Comparison of ENCODE assay signal across 20 cellular contexts in genomic region chr7:142519790-142520078, GRCh38.
DNase-seq lines count a peak whose midpoint lies in the region; ATAC-seq and TF ChIP-seq lines count a peak whose summit lies in the region.
"Had no signal": no experiment of that assay in that cellular context is flagged by ENCODE, and none has a peak within 500 bp of the region (broad histone marks: within the 10 kb centered on the region; RNA-seq: fewer than 3 reads in every experiment).

No MANE protein-coding gene starts in this region.

- no peak for DNase-seq in CD4-positive, CD25-positive, alpha-beta regulatory T cell
- DNase-seq in CD4-positive, alpha-beta T cell, result no peak
- no peak for DNase-seq in activated CD8-positive, alpha-beta T cell treated with anti-CD3 and anti-CD28 coated beads for 36 hours
- DNase-seq in esophagus muscularis mucosa (ENCODE audit: extremely low spot score) (peak; percentile 87), amygdala (lab: John Stamatoyannopoulos, UW) (no peak), tibial nerve (ENCODE audit: low spot score in 2 of 2) (no peak)
- DNase-seq: activated CD4-positive, alpha-beta T cell treated with anti-CD3 and anti-CD28 coated beads for 48 hours; activated naive CD8-positive, alpha-beta T cell treated with anti-CD3 and anti-CD28 coated beads, Interleukin-2, amount 10 ng/mL, durations not matched to agents 7 days and 5 days; HCEC 1CT; NCI-H146; NCI-H526 treated with DMSO at 0.1 percent for 48 hours; nucleus accumbens; stimulated activated naive B cell treated with anti-CD40 and anti-IgM and Interleukin-4, amounts not matched to agents 10 μg/mL and 1 μg/mL and 100 μg/mL, for 72 hours; trophoblast cell had no signal

- CTCF ChIA-PET in CD4-positive, alpha-beta T cell (lab: Charles Lee), result interaction anchor here (1.0 to 1.3 kb wide), 2 partner anchors 38 to 42 kb away, joined by 3 to 4 read pairs; no protein-coding TSS in a partner anchor
- CTCF ChIA-PET in activated CD8-positive, alpha-beta T cell treated with anti-CD3 and anti-CD28 coated beads for 36 hours (lab: Charles Lee), result interaction anchor here (1.1 to 6.3 kb wide), 9 partner anchors 15 to 292 kb away, joined by 3 to 42 read pairs (median 6); no protein-coding TSS in a partner anchor

- H3K4me3 ChIP-seq in CD4-positive, CD25-positive, alpha-beta regulatory T cell (ENCODE audit: low read depth, low read length), result no peak overlapping the region
- H3K4me3 ChIP-seq in esophagus muscularis mucosa (no peak overlapping the region), tibial nerve (no peak overlapping the region)
- H3K4me3 ChIP-seq: coronary artery, lung, skin epidermis had no signal

- TF ChIP-seq EP300 in esophagus muscularis mucosa (IDR thresholded peaks at IDR 0.05), result no peak
- no peak for TF ChIP-seq EP300 in tibial nerve (IDR thresholded peaks at IDR 0.05)

- H3K27me3 Mint-ChIP-seq in CD4-positive, CD25-positive, alpha-beta regulatory T cell, result peaks cover 5% of the 10 kb centered on the region
- H3K27me3 Mint-ChIP-seq in CD4-positive, alpha-beta T cell, result no peaks in the 10 kb centered on the region
- H3K27me3 Mint-ChIP-seq in activated CD8-positive, alpha-beta T cell treated with anti-CD3 and anti-CD28 coated beads for 36 hours, result no peaks in the 10 kb centered on the region

- TF ChIP-seq POLR2A in esophagus muscularis mucosa (IDR thresholded peaks at IDR 0.05; ENCODE audit: low read depth) (no peak), tibial nerve (IDR thresholded peaks at IDR 0.05) (no peak)

- ATAC-seq in CD4-positive, CD25-positive, alpha-beta regulatory T cell (ENCODE audit: low read depth in 2 of 2), result no peak
- no peak for ATAC-seq in CD4-positive, alpha-beta T cell (ENCODE audit: poor library complexity)
- ATAC-seq in activated CD8-positive, alpha-beta T cell treated with anti-CD3 and anti-CD28 coated beads for 36 hours, result no peak
- no peak for ATAC-seq in GM18498 (IDR thresholded peaks at IDR 0.05; ENCODE audit: unreplicated experiment)
- ATAC-seq in HG02973 (IDR thresholded peaks at IDR 0.05; ENCODE audit: unreplicated experiment), result no peak
- ATAC-seq: stimulated activated naive B cell treated with anti-CD40 and anti-IgM and Interleukin-4, amounts not matched to agents 10 μg/mL and 1 μg/mL and 100 μg/mL, for 72 hours had no signal

- H3K4me3 Mint-ChIP-seq in CD4-positive, CD25-positive, alpha-beta regulatory T cell, result peak overlapping the region in 3 of 4 donors; percentile 52 to 66 (median 62)
- no peak overlapping the region for H3K4me3 Mint-ChIP-seq in CD4-positive, alpha-beta T cell
- peak overlapping the region; percentile 26 for H3K4me3 Mint-ChIP-seq in activated CD8-positive, alpha-beta T cell treated with anti-CD3 and anti-CD28 coated beads for 36 hours
- H3K4me3 Mint-ChIP-seq: activated naive CD8-positive, alpha-beta T cell treated with anti-CD3 and anti-CD28 coated beads, Interleukin-2, amount 10 ng/mL, durations not matched to agents 7 days and 5 days; brain; stimulated activated naive B cell treated with anti-CD40 and anti-IgM and Interleukin-4, amounts not matched to agents 10 μg/mL and 1 μg/mL and 100 μg/mL, for 72 hours had no signal

- H3K36me3 Mint-ChIP-seq in CD4-positive, CD25-positive, alpha-beta regulatory T cell, result peaks cover 5% of the 10 kb centered on the region
- no peaks in the 10 kb centered on the region for H3K36me3 Mint-ChIP-seq in CD4-positive, alpha-beta T cell (ENCODE audit: low read depth)
- H3K36me3 Mint-ChIP-seq in activated CD8-positive, alpha-beta T cell treated with anti-CD3 and anti-CD28 coated beads for 36 hours (ENCODE audit: low read depth), result no peaks in the 10 kb centered on the region
- H3K36me3 Mint-ChIP-seq: activated naive CD8-positive, alpha-beta T cell treated with anti-CD3 and anti-CD28 coated beads, Interleukin-2, amount 10 ng/mL, durations not matched to agents 7 days and 5 days; brain; stimulated activated naive B cell treated with anti-CD40 and anti-IgM and Interleukin-4, amounts not matched to agents 10 μg/mL and 1 μg/mL and 100 μg/mL, for 72 hours had no signal

- H3K36me3 ChIP-seq in CD4-positive, CD25-positive, alpha-beta regulatory T cell (ENCODE audit: control insufficient read depth, insufficient read depth, low read length), result no peaks in the 10 kb centered on the region
- no peaks in the 10 kb centered on the region for H3K36me3 ChIP-seq in esophagus muscularis mucosa
- no peaks in the 10 kb centered on the region for H3K36me3 ChIP-seq in tibial nerve

- TF ChIP-seq CTCF in CD4-positive, alpha-beta T cell (IDR thresholded peaks at IDR 0.05), result no peak
- TF ChIP-seq CTCF in activated CD8-positive, alpha-beta T cell treated with anti-CD3 and anti-CD28 coated beads for 36 hours (IDR thresholded peaks at IDR 0.05), result no peak
- TF ChIP-seq CTCF in esophagus muscularis mucosa (IDR thresholded peaks at IDR 0.05), result no peak
- no peak for TF ChIP-seq CTCF in tibial nerve (IDR thresholded peaks at IDR 0.05)

- no peaks in the 10 kb centered on the region for H3K9me3 ChIP-seq in CD4-positive, CD25-positive, alpha-beta regulatory T cell (ENCODE audit: control insufficient read depth in 2 of 2, low read length in 2 of 2)
- H3K9me3 ChIP-seq in CD4-positive, alpha-beta T cell (ENCODE audit: control insufficient read depth, low read length), result no peaks in the 10 kb centered on the region
- H3K9me3 ChIP-seq in esophagus muscularis mucosa, result no peaks in the 10 kb centered on the region
- H3K9me3 ChIP-seq in tibial nerve, result no peaks in the 10 kb centered on the region

- no peaks in the 10 kb centered on the region for H3K27me3 ChIP-seq in CD4-positive, CD25-positive, alpha-beta regulatory T cell (ENCODE audit: control insufficient read depth, insufficient read depth, low read length)
- no peaks in the 10 kb centered on the region for H3K27me3 ChIP-seq in CD4-positive, alpha-beta T cell (ENCODE audit: control insufficient read depth, insufficient read depth, low read length)
- H3K27me3 ChIP-seq in esophagus muscularis mucosa (no peaks in the 10 kb centered on the region), tibial nerve (no peaks in the 10 kb centered on the region)

- H3K9me3 Mint-ChIP-seq in CD4-positive, CD25-positive, alpha-beta regulatory T cell, result no peaks in the 10 kb centered on the region
- no peaks in the 10 kb centered on the region for H3K9me3 Mint-ChIP-seq in CD4-positive, alpha-beta T cell
- H3K9me3 Mint-ChIP-seq in activated CD8-positive, alpha-beta T cell treated with anti-CD3 and anti-CD28 coated beads for 36 hours, result no peaks in the 10 kb centered on the region
- H3K9me3 Mint-ChIP-seq: activated naive CD8-positive, alpha-beta T cell treated with anti-CD3 and anti-CD28 coated beads, Interleukin-2, amount 10 ng/mL, durations not matched to agents 7 days and 5 days; brain; stimulated activated naive B cell treated with anti-CD40 and anti-IgM and Interleukin-4, amounts not matched to agents 10 μg/mL and 1 μg/mL and 100 μg/mL, for 72 hours had no signal

- POLR2A ChIA-PET in CD4-positive, alpha-beta T cell (lab: Charles Lee), result interaction anchor here (1.1 kb wide), 1 partner anchor 291 kb away, joined by 4 read pairs; no protein-coding TSS in a partner anchor
- POLR2A ChIA-PET in activated CD8-positive, alpha-beta T cell treated with anti-CD3 and anti-CD28 coated beads for 36 hours (lab: Charles Lee), result no interaction called here

- H3K4me1 ChIP-seq in CD4-positive, CD25-positive, alpha-beta regulatory T cell (ENCODE audit: control insufficient read depth, insufficient read depth, low read length, poor library complexity, severe bottlenecking), result peaks cover 16% of the 10 kb centered on the region
- H3K4me1 ChIP-seq in esophagus muscularis mucosa (peaks cover 0 to 7% (median 0%) of the 10 kb centered on the region in 4 donors), tibial nerve (peaks cover 0 to 14% (median 0%) of the 10 kb centered on the region in 4 donors)

- peaks cover 18 to 52% (median 24%) of the 10 kb centered on the region in 4 donors for H3K4me1 Mint-ChIP-seq in CD4-positive, CD25-positive, alpha-beta regulatory T cell
- peaks cover 50% of the 10 kb centered on the region for H3K4me1 Mint-ChIP-seq in CD4-positive, alpha-beta T cell (ENCODE audit: low read depth)
- peaks cover 26% of the 10 kb centered on the region for H3K4me1 Mint-ChIP-seq in activated CD8-positive, alpha-beta T cell treated with anti-CD3 and anti-CD28 coated beads for 36 hours (ENCODE audit: low read depth)
- H3K4me1 Mint-ChIP-seq: stimulated activated naive B cell treated with anti-CD40 and anti-IgM and Interleukin-4, amounts not matched to agents 10 μg/mL and 1 μg/mL and 100 μg/mL, for 72 hours had no signal

- intact Hi-C loops in CD4-positive, alpha-beta T cell (cut with DNase I, micrococcal nuclease), result loop anchor here (2.0 to 5.0 kb wide), 2 partner anchors 17 to 47 kb away; no protein-coding TSS in a partner anchor
- intact Hi-C loops in activated CD8-positive, alpha-beta T cell treated with anti-CD3 and anti-CD28 coated beads for 36 hours (cut with micrococcal nuclease), result loop anchor here (5.0 kb wide), 1 partner anchor 57 kb away; no protein-coding TSS in a partner anchor
- intact Hi-C loops in esophagus muscularis mucosa (cut with DNase I), result no loop called here

- H3K27ac Mint-ChIP-seq in CD4-positive, CD25-positive, alpha-beta regulatory T cell, result peak overlapping the region; percentile 96 to 97 (median 97)
- H3K27ac Mint-ChIP-seq in CD4-positive, alpha-beta T cell, result peak overlapping the region; percentile 89
- H3K27ac Mint-ChIP-seq in activated CD8-positive, alpha-beta T cell treated with anti-CD3 and anti-CD28 coated beads for 36 hours, result peak overlapping the region; percentile 32
- H3K27ac Mint-ChIP-seq: stimulated activated naive B cell treated with anti-CD40 and anti-IgM and Interleukin-4, amounts not matched to agents 10 μg/mL and 1 μg/mL and 100 μg/mL, for 72 hours had no signal

- peak overlapping the region; percentile 65 for H3K27ac ChIP-seq in CD4-positive, CD25-positive, alpha-beta regulatory T cell (ENCODE audit: insufficient read depth, low read length, poor library complexity, severe bottlenecking)
- H3K27ac ChIP-seq in CD4-positive, alpha-beta T cell (ENCODE audit: low read depth, low read length), result peak overlapping the region; percentile 41
- H3K27ac ChIP-seq in esophagus muscularis mucosa (replicated peaks in 1 of 4) (no peak overlapping the region), tibial nerve (no peak overlapping the region)
- H3K27ac ChIP-seq: coronary artery had no signal

- WGBS in esophagus muscularis mucosa, result 71% methylated on average over 2 of the region's 2 CpGs
- WGBS in tibial nerve, 2 donors, result 64 to 81% methylated on average over 2 of the region's 2 CpGs

Comparison
In these comparisons a context has a peak if more than half of its experiments do, and no peak if none do; other contexts are left out.
1. H3K27ac ChIP-seq: peak in CD4-positive, CD25-positive, alpha-beta regulatory T cell (single experiment) and CD4-positive, alpha-beta T cell (single experiment); none in esophagus muscularis mucosa (0 of 4) and tibial nerve (0 of 4).
2. H3K27ac Mint-ChIP-seq: peak in every context shown above with its lines; median percentile 97 in CD4-positive, CD25-positive, alpha-beta regulatory T cell; 89 in CD4-positive, alpha-beta T cell; 32 in activated CD8-positive, alpha-beta T cell treated with anti-CD3 and anti-CD28 coated beads for 36 hours.